9 cellular contexts compared by ENCODE assay signal in the genomic region with DNA sequence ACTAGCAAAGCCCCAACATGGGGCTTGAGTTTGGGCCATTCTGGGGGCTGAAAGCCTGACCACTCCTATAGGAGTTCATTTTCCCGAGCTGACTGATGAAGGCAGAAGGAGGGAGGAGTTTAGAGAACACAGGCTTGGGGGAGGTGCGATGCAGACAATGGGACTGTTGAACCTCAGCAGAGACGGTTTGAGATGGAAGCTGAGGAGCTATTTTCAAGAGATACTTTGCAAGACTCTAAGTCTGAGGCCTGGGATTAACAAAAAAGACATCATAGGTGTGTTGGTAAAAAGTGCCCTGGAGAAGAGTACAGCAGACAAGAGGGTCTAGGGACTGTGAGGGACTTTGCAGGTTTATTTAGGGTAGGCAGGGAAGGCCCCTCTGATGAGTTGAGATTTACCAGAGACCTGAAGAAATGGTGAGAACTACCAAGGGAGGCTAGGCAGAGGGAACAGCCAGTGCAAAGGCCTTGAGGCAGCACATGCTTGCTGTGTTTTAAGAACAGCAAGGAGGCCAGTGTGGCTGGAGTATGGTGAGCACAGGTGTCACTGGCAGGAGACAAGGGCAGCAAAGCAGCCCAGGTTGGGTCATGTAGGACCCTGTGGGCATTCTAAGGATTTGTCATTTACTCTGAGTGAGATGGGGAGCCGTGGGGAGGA. TPM values are rescaled to one million over a fixed set of nuclear protein-coding genes. Genes with fewer than 3 reads are reported as not detected.
A peak's percentile ranks its signal among the peaks of the same experiment; 100 is the strongest.
DNase-seq lines count a peak whose midpoint lies in the region.
"Had no signal": no experiment of that assay in that cellular context is flagged by ENCODE, and none has a peak within 500 bp of the region (broad histone marks: within the 10 kb centered on the region; RNA-seq: fewer than 3 reads in every experiment).

No MANE protein-coding gene starts in this region.

- no peak overlapping the region for H3K4me3 ChIP-seq in H7 (ENCODE audit: insufficient read depth, low read depth, low read length)

- peak; percentile 67 for DNase-seq in H7
- DNase-seq in NCI-H510A (lab: John Stamatoyannopoulos, UW) = peak; percentile 32
- DNase-seq in dermis blood vessel endothelial cell = peak; percentile 66
- peak in 32 of 56 donors; percentile 19 to 75 (median 46) for DNase-seq in nucleus accumbens (lab: John Stamatoyannopoulos, UW)
- no peak for DNase-seq in COR-L47 (lab: John Stamatoyannopoulos, UW)
- DNase-seq in RPMI8226 = no peak
- no peak for DNase-seq in NCI-H1694 (lab: John Stamatoyannopoulos, UW)
- no peak for DNase-seq in NCI-H1694 treated with DMSO at 0.1 percent for 48 hours (lab: John Stamatoyannopoulos, UW)
- DNase-seq: NCI-H446 had no signal

- no peaks in the 10 kb centered on the region for H3K36me3 ChIP-seq in H7 (replicated peaks; ENCODE audit: control insufficient read depth, insufficient read depth, low read length)

- no peaks in the 10 kb centered on the region for H3K27me3 ChIP-seq in H7 (ENCODE audit: control insufficient read depth, insufficient read depth, low read length)

RNA-seq across cellular contexts. Expression of gene PCBP1, which starts 31.6 kb away (rescaled TPM):
- total RNA-seq in H7 (2014; rRNA removed; shearing (Covaris generic)) = 52.6 and 63.2 TPM in 2 replicates
- total RNA-seq in dermis blood vessel endothelial cell = 37.9 and 109 TPM in 2 replicates

Comparison
In these comparisons a context has a peak if more than half of its experiments do, and no peak if none do; other contexts are left out.
1. DNase-seq: peak in H7 (single experiment), NCI-H510A (single experiment), dermis blood vessel endothelial cell (single experiment) and nucleus accumbens (32 of 56); none in COR-L47 (single experiment), RPMI8226 (single experiment), NCI-H1694 (single experiment) and NCI-H1694 treated with DMSO at 0.1 percent for 48 hours (single experiment).